In the genomic region with DNA sequence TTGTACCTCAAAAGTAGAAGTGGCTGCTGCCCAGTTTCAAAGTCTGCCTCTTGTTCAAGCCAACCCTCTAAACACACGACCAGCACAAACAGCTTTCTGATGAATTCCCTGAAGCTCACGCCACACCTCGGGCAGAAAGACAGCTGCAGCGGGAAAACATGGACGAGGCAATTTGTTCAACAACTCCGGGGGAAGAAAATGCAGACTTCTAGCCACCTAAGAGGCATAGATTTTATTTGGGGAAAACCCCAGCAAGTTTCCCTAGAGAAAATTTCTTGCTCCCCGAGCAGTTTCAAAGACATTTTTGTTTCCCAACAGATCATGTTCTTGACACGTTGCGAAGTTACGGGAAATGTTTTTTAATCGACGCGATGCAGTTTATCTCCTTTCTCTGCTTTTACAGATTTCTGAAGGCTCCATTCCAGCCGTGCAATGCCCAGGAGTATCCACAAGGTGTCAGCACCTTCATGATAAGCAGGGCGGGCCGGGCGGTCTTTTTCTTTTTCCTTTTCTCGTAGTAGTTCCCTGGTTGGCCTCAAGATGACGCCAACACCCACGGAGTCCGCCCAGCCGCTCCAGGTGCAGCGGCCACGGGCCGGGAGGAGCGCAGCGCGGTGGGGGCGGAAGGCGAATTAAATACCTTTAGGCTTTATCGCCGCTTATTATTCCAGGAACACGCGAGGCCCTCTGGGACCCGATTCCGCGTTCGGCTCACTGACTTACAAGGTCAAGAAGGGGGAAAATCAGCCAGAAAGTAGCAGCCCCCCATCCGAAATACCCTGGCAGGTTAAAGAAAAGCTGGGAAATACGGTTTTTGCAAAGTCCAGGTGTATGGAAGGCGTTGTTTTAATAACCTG, we compare ENCODE assay signal across 8 cellular contexts. TPM values are rescaled to one million over a fixed set of nuclear protein-coding genes. Genes with fewer than 3 reads are reported as not detected.
A peak's percentile ranks its signal among the peaks of the same experiment; 100 is the strongest.
DNase-seq lines count a peak whose midpoint lies in the region; ATAC-seq and TF ChIP-seq lines count a peak whose summit lies in the region.

No MANE protein-coding gene starts in this region.

- H3K14ac ChIP-seq in trophoblast cell (ENCODE audit: low read length): no peak overlapping the region

- H3K79me2 ChIP-seq in SK-N-SH (ENCODE audit: insufficient read depth): peaks cover 19% of the 10 kb centered on the region
- H3K79me2 ChIP-seq in trophoblast cell (ENCODE audit: control insufficient read depth, insufficient read depth, low read length, poor library complexity): no peaks in the 10 kb centered on the region

- no peak for TF ChIP-seq EP300 in SK-N-SH (IDR thresholded peaks at IDR 0.05; ENCODE audit: borderline replicate concordance in 1 of 2, low read depth in 1 of 2, low read length in 1 of 2)
- no peak for TF ChIP-seq EP300 in upper lobe of left lung (IDR thresholded peaks at IDR 0.05)

- H3F3A ChIP-seq in SK-N-SH (replicated peaks; ENCODE audit: insufficient read depth): peaks cover 11% of the 10 kb centered on the region

- H2BK5ac ChIP-seq in trophoblast cell (ENCODE audit: low read depth, low read length, poor library complexity): no peak overlapping the region

- H3K9me2 ChIP-seq in SK-N-SH: no peaks in the 10 kb centered on the region

- H3K4me3 ChIP-seq in NB4 (ENCODE audit: low read depth, low read length) (peak overlapping the region; percentile 32), SK-N-SH (ENCODE audit: low read depth in 2 of 2, low read length in 1 of 2) (peak overlapping the region; percentile 25 to 58; a peak in 3 of 4 replicates), trophoblast cell (ENCODE audit: low read depth, low read length) (no peak overlapping the region), upper lobe of left lung (peak overlapping the region in 2 of 4 donors; percentile 12 to 15)

- ATAC-seq in GM21786 (IDR thresholded peaks at IDR 0.05; ENCODE audit: unreplicated experiment) (peak; percentile 76), upper lobe of left lung (ENCODE audit: low FRiP score in 2 of 2) (peak; percentile 95 to 96)

- H3K27me3 ChIP-seq in SK-N-SH (ENCODE audit: insufficient read depth) (peaks cover 23% of the 10 kb centered on the region; the same call in 1 of the 2 replicates), trophoblast cell (ENCODE audit: insufficient read depth, low read length) (peaks cover 43% of the 10 kb centered on the region), upper lobe of left lung (peaks cover 0 to 49% (median 27%) of the 10 kb centered on the region in 4 donors)

- no peak overlapping the region for H3K27ac ChIP-seq in SK-N-SH (ENCODE audit: low read depth in 2 of 2, low read length in 1 of 2)
- no peak overlapping the region for H3K27ac ChIP-seq in trophoblast cell (ENCODE audit: low read depth, low read length)
- H3K27ac ChIP-seq in upper lobe of left lung: no peak overlapping the region

- intact Hi-C loops in head of caudate nucleus (cut with DNase I): loop anchor here (5.0 kb wide), 2 partner anchors 499 to 714 kb away; no protein-coding TSS in a partner anchor

- no peak overlapping the region for H2BK120ac ChIP-seq in trophoblast cell (ENCODE audit: insufficient read depth, low read length, poor library complexity)

- H3K36me3 ChIP-seq in SK-N-SH (replicated peaks in 1 of 2; ENCODE audit: control insufficient read depth in 1 of 2, insufficient read depth in 2 of 2, low read length in 1 of 2) (peaks cover 0 to 1% of the 10 kb centered on the region in 2 experiments), trophoblast cell (ENCODE audit: control insufficient read depth in 1 of 2, insufficient read depth in 2 of 2, low read length in 2 of 2) (no peaks in the 10 kb centered on the region), upper lobe of left lung (no peaks in the 10 kb centered on the region)

- CTCF ChIA-PET in SK-N-SH (lab: Yijun Ruan, JAX): interaction anchor here (0.7 to 5.5 kb wide), 35 partner anchors 8 to 720 kb away, joined by 3 to 56 read pairs (median 3); a partner anchor contains a TSS

- no peak overlapping the region for H2AK5ac ChIP-seq in trophoblast cell (ENCODE audit: low read length)

- H2AFZ ChIP-seq in SK-N-SH (ENCODE audit: low read depth): peak overlapping the region; percentile 71
- H2AFZ ChIP-seq in trophoblast cell (ENCODE audit: insufficient read depth, low read length, poor library complexity): no peak overlapping the region

- TF ChIP-seq POLR2A in NB4 (IDR thresholded peaks at IDR 0.05; ENCODE audit: extremely low read depth, insufficient read length) (no peak), upper lobe of left lung (IDR thresholded peaks at IDR 0.05) (no peak)

- peak overlapping the region; percentile 77 for H3K4me2 ChIP-seq in SK-N-SH
- peak overlapping the region; percentile 44 for H3K4me2 ChIP-seq in trophoblast cell (ENCODE audit: low read length)

- 3% methylated on average over 33 of the region's 41 CpGs for WGBS in SK-N-SH (ENCODE audit: low lambda C conversion rate)
- no CpG with 5 or more reads among the region's 41 CpGs for WGBS in trophoblast cell (ENCODE audit: extremely low coverage, insufficient coverage, insufficient read length)
- 1 to 2% methylated on average over 30 to 41 of the region's 41 CpGs for WGBS in upper lobe of left lung, 2 donors

- no peak overlapping the region for H3K4ac ChIP-seq in trophoblast cell (ENCODE audit: low read depth, low read length)

- no peak overlapping the region for H2BK12ac ChIP-seq in trophoblast cell (ENCODE audit: low read length)

- POLR2A ChIA-PET in SK-N-SH (lab: Yijun Ruan, JAX): interaction anchor here (1.1 kb wide), 1 partner anchor 8 kb away, joined by 3 read pairs; no protein-coding TSS in a partner anchor

- H3K79me1 ChIP-seq in trophoblast cell (ENCODE audit: low read length): no peaks in the 10 kb centered on the region

- TF ChIP-seq CTCF in NB4 (IDR thresholded peaks at IDR 0.05; ENCODE audit: low read depth, low read length) (peak; percentile 99), SK-N-SH (IDR thresholded peaks at IDR 0.05) (peak; percentile 100), upper lobe of left lung (IDR thresholded peaks at IDR 0.05) (peak; percentile 94 to 99 (median 98))

- H3K9ac ChIP-seq in SK-N-SH (no peak overlapping the region), trophoblast cell (ENCODE audit: low read length) (no peak overlapping the region)

- no peak overlapping the region for H4K8ac ChIP-seq in trophoblast cell (ENCODE audit: low read depth, low read length)

- H3K23ac ChIP-seq in trophoblast cell (ENCODE audit: low read length): no peak overlapping the region

- DNase-seq in COLO668 (lab: John Stamatoyannopoulos, UW; ENCODE audit: unreplicated experiment) (peak; percentile 89), NB4 (ENCODE audit: low read depth) (peak; percentile 89), SK-N-SH (peak; percentile 92), head of caudate nucleus (peak; percentile 80 to 96 (median 91)), trophoblast cell (peak; percentile 84 to 96), upper lobe of left lung (peak; percentile 90 to 92)
- peak; percentile 85 for DNase-seq in activated naive CD4-positive, alpha-beta T cell treated with anti-CD3 and anti-CD28 coated beads, Interleukin-2, amount 50 U/mL, for 16 hours

- H3K9me3 ChIP-seq in SK-N-SH: no peaks in the 10 kb centered on the region
- H3K9me3 ChIP-seq in trophoblast cell (ENCODE audit: insufficient read depth, low read depth, low read length): peaks cover 3% of the 10 kb centered on the region
- H3K9me3 ChIP-seq in upper lobe of left lung: no peaks in the 10 kb centered on the region

- no peak overlapping the region for H4K12ac ChIP-seq in trophoblast cell (ENCODE audit: low read depth, low read length)

- H3K4me1 ChIP-seq in SK-N-SH (ENCODE audit: control insufficient read depth in 1 of 2, insufficient read depth in 2 of 2, low read depth in 1 of 2, low read length in 1 of 2): no peaks in the 10 kb centered on the region; a peak in 1 of 4 replicates
- peaks cover 0 to 4% of the 10 kb centered on the region in 2 experiments for H3K4me1 ChIP-seq in trophoblast cell (ENCODE audit: control insufficient read depth in 1 of 2, insufficient read depth in 2 of 2, low read length in 2 of 2)
- H3K4me1 ChIP-seq in upper lobe of left lung: peaks cover 8 to 44% (median 20%) of the 10 kb centered on the region in 4 donors

- TF ChIP-seq RAD21 in SK-N-SH (IDR thresholded peaks at IDR 0.05; ENCODE audit: low read length): peak; percentile 99

- no peak overlapping the region for H3K18ac ChIP-seq in trophoblast cell (ENCODE audit: low read length)

- H4K20me1 ChIP-seq in SK-N-SH (ENCODE audit: insufficient read depth): peaks cover 2% of the 10 kb centered on the region; the same call in 1 of the 2 replicates

- H4K91ac ChIP-seq in trophoblast cell (ENCODE audit: low read depth, low read length): no peak overlapping the region

TF ChIP-seq in SK-N-SH, 30 proteins besides CTCF, POLR2A, EP300 and RAD21 (continues in another document):
- TF ChIP-seq ELF1 (IDR thresholded peaks at IDR 0.05) (no peak), FOXM1 (IDR thresholded peaks at IDR 0.05; ENCODE audit: low read depth) (peak; percentile 50; the same call in 1 of the 2 replicates)
- TF ChIP-seq, protein P1, sequence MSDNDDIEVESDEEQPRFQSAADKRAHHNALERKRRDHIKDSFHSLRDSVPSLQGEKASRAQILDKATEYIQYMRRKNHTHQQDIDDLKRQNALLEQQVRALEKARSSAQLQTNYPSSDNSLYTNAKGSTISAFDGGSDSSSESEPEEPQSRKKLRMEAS (IDR thresholded peaks at IDR 0.05; ENCODE audit: low read depth): peak; percentile 19; the same call in 1 of the 2 replicates

RNA-seq across cellular contexts. Expression of a gene that starts 2.9 kb away (rescaled TPM):
- 0.37 and 1.3 TPM in 2 replicates for polyA plus RNA-seq in SK-N-SH (2012; rRNA removed)
- polyA plus RNA-seq in SK-N-SH (2012; cell fraction: cytosol; rRNA removed): 1.1 TPM in 2 replicates
- polyA plus RNA-seq in SK-N-SH (2012; cell fraction: nucleus; rRNA removed): 2.0 TPM in 2 replicates
- polyA plus RNA-seq in trophoblast cell (2013): 1.2 TPM in 2 replicates
- total RNA-seq in upper lobe of left lung: 1 to 10 TPM in 1 of 6 donors, under 1 TPM in 3, not detected in 2; 0.39 to 1.9 (median 0.56) TPM

RNA-seq across cellular contexts. Expression of a gene that starts 8.7 kb away (rescaled TPM):
- polyA plus RNA-seq in SK-N-SH (2012; rRNA removed): 15.6 and 18.7 TPM in 2 replicates
- 5.6 and 8.7 TPM in 2 replicates for polyA plus RNA-seq in SK-N-SH (2012; cell fraction: cytosol; rRNA removed)
- polyA plus RNA-seq in SK-N-SH (2012; cell fraction: nucleus; rRNA removed): 61.2 and 70.2 TPM in 2 replicates
- polyA plus RNA-seq in trophoblast cell (2013): 9.5 and 9.8 TPM in 2 replicates
- 10 to 100 TPM; 13.8 to 39.8 (median 22.0) TPM for total RNA-seq in upper lobe of left lung

RNA-seq across cellular contexts. Expression of a gene that starts 14.6 kb away (rescaled TPM):
- 2.5 and 2.8 TPM in 2 replicates for polyA plus RNA-seq in SK-N-SH (2012; rRNA removed)
- polyA plus RNA-seq in SK-N-SH (2012; cell fraction: cytosol; rRNA removed): 1.7 and 2.3 TPM in 2 replicates
- 5.7 and 15.3 TPM in 2 replicates for polyA plus RNA-seq in SK-N-SH (2012; cell fraction: nucleus; rRNA removed)
- 0.62 and 0.64 TPM in 2 replicates for polyA plus RNA-seq in trophoblast cell (2013)
- 1 to 10 TPM in 2 of 6 donors, under 1 TPM in 3, not detected in 1; 0.22 to 2.2 (median 0.49) TPM for total RNA-seq in upper lobe of left lung

RNA-seq across cellular contexts. Expression of a gene that starts 53.4 kb away (rescaled TPM):
- polyA plus RNA-seq in SK-N-SH (2012; rRNA removed): 0.02 TPM in 1 of 2 replicates, not detected in the other
- polyA plus RNA-seq in SK-N-SH (2012; cell fraction: cytosol; rRNA removed): 0.01 TPM in 1 of 2 replicates, not detected in the other
- 0.02 and 0.04 TPM in 2 replicates for polyA plus RNA-seq in SK-N-SH (2012; cell fraction: nucleus; rRNA removed)
- polyA plus RNA-seq in trophoblast cell (2013): 0.08 and 0.11 TPM in 2 replicates
- 10 to 100 TPM in 5 of 6 donors, 1 to 10 TPM in 1; 6.3 to 73.6 (median 24.5) TPM for total RNA-seq in upper lobe of left lung
